ENCODE assay signal across 8 cellular contexts in the genomic region with DNA sequence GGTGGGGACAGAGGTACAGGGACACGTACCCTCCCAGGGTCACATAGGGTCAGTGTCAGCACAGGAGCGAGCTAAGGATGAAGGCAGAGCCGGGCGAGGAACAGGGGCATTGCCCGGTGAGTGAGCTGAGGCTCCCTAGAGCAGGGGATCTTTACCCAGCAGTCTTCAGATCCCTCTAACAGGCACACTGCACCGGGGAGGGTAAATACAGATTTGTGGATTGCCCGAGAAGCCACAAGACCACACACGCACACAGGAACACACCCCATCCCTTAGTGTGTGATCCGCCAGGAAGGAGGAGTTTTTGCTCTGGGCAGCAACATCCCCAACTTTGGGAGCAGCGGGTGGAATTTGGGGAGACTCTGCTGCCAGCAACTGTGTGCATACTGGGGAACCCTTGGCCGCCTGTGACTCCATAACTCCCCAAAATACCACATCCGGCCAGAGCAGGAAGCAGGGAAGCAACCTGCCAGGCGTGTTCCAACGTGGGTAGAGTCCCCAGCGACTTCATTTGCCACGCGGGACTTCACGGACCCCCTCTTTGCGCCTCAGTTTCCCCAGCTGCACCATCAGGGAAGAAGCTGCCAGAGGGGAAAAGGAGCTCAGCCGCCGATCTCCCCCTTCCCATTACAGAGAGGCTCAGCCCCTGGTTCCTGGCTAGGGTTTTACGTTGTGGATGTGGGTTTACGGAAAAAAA. TPM values are rescaled to one million over a fixed set of nuclear protein-coding genes. Genes with fewer than 3 reads are reported as not detected.
DNase-seq lines count a peak whose midpoint lies in the region; ATAC-seq, FAIRE-seq and TF ChIP-seq lines count a peak whose summit lies in the region.

No MANE protein-coding gene starts in this region.

- FAIRE-seq in frontal cortex (lab: Jason Lieb, UNC): no peak

- no peaks in the 10 kb centered on the region for H3K79me2 ChIP-seq in SU-DHL-6 (ENCODE audit: insufficient read depth, low read length)

- no peaks in the 10 kb centered on the region for H4K20me1 ChIP-seq in SU-DHL-6 (ENCODE audit: low read depth, low read length)

- H3K9me3 Mint-ChIP-seq in mesothelial cell of epicardium: no peaks in the 10 kb centered on the region

- H3F3A ChIP-seq in SU-DHL-6 (ENCODE audit: insufficient read depth): no peaks in the 10 kb centered on the region

- H3K36me3 ChIP-seq in BE2C (no peaks in the 10 kb centered on the region), HAP-1 (replicated peaks) (no peaks in the 10 kb centered on the region), SU-DHL-6 (ENCODE audit: low read length) (no peaks in the 10 kb centered on the region), colonic mucosa (no peaks in the 10 kb centered on the region), thoracic aorta (no peaks in the 10 kb centered on the region)

- H3K27ac ChIP-seq in SU-DHL-6 (ENCODE audit: low read depth, low read length) (no peak overlapping the region), colonic mucosa (peak overlapping the region; percentile 95), thoracic aorta (no peak overlapping the region)

- peak overlapping the region; percentile 70 for H3K4me3 Mint-ChIP-seq in mesothelial cell of epicardium

- H2AFZ ChIP-seq in SU-DHL-6 (ENCODE audit: low read depth, low read length, severe bottlenecking): peak overlapping the region; percentile 72

- peak overlapping the region; percentile 74 for H3K4me2 ChIP-seq in SU-DHL-6 (ENCODE audit: low read depth, low read length, poor library complexity, severe bottlenecking)

- intact Hi-C loops in colonic mucosa (cut with DNase I): no loop called here

- H3K36me3 Mint-ChIP-seq in mesothelial cell of epicardium: no peaks in the 10 kb centered on the region

- H3K9ac ChIP-seq in SU-DHL-6 (ENCODE audit: low read length) (peak overlapping the region; percentile 73), colonic mucosa (ENCODE audit: low read depth in 2 of 2, low read length in 2 of 2) (peak overlapping the region; percentile 74 to 76)

- H3K4me1 Mint-ChIP-seq in mesothelial cell of epicardium: peaks cover 27% of the 10 kb centered on the region

- H3K4me1 ChIP-seq in BE2C (peaks cover 9% of the 10 kb centered on the region), HAP-1 (peaks cover 19% of the 10 kb centered on the region), colonic mucosa (peaks cover 5% of the 10 kb centered on the region), thoracic aorta (ENCODE audit: control insufficient read depth in 1 of 2, low read depth in 2 of 2) (peaks cover 9 to 18% of the 10 kb centered on the region in 2 donors)

- DNase-seq in BE2C: peak; percentile 34
- no peak for DNase-seq in HAP-1 (ENCODE audit: low spot score in 2 of 2)
- no peak for DNase-seq in colonic mucosa
- no peak for DNase-seq in mesothelial cell of epicardium (ENCODE audit: low spot score in 2 of 2, unreplicated experiment in 2 of 2)
- no peak for DNase-seq in thoracic aorta (ENCODE audit: low spot score)
- no peak for DNase-seq in SW480 (ENCODE audit: low spot score)
- no peak for DNase-seq in frontal cortex (ENCODE audit: low spot score in 2 of 2)

- in situ Hi-C loops in HAP-1 (cut with MboI; ENCODE audit: low sequenced_read_pairs): no loop called here

- H3K9me3 ChIP-seq in BE2C: no peaks in the 10 kb centered on the region
- no peaks in the 10 kb centered on the region for H3K9me3 ChIP-seq in HAP-1
- H3K9me3 ChIP-seq in SU-DHL-6 (ENCODE audit: insufficient read depth, low read length): no peaks in the 10 kb centered on the region
- H3K9me3 ChIP-seq in colonic mucosa: no peaks in the 10 kb centered on the region
- no peaks in the 10 kb centered on the region for H3K9me3 ChIP-seq in thoracic aorta

- H3K27me3 Mint-ChIP-seq in mesothelial cell of epicardium (ENCODE audit: low read depth): peaks cover 43% of the 10 kb centered on the region

- no peaks in the 10 kb centered on the region for H3K9me2 ChIP-seq in SU-DHL-6 (replicated peaks; ENCODE audit: insufficient read depth, low read length)

- peak overlapping the region; percentile 97 for H3K27ac Mint-ChIP-seq in mesothelial cell of epicardium

- H3K27me3 ChIP-seq in BE2C (peaks cover 4% of the 10 kb centered on the region), HAP-1 (ENCODE audit: low read depth) (no peaks in the 10 kb centered on the region; the same call in 1 of the 2 replicates), SU-DHL-6 (ENCODE audit: low read length) (no peaks in the 10 kb centered on the region), colonic mucosa (no peaks in the 10 kb centered on the region), thoracic aorta (replicated peaks; ENCODE audit: insufficient read depth) (no peaks in the 10 kb centered on the region)

- H3K4me3 ChIP-seq in BE2C (ENCODE audit: low read depth, low read length): peak overlapping the region; percentile 76
- peak overlapping the region; percentile 53 for H3K4me3 ChIP-seq in HAP-1
- peak overlapping the region; percentile 62 for H3K4me3 ChIP-seq in SU-DHL-6 (ENCODE audit: insufficient read depth, low read length, poor library complexity, severe bottlenecking)
- H3K4me3 ChIP-seq in colonic mucosa: peak overlapping the region; percentile 54
- H3K4me3 ChIP-seq in thoracic aorta: peak overlapping the region; percentile 81

- no peak for ATAC-seq in thoracic aorta (ENCODE audit: insufficient number of reproducible peaks, low FRiP score, low read depth)

- no peak for TF ChIP-seq CTCF in BE2C (IDR thresholded peaks at IDR 0.05; ENCODE audit: low read depth, low read length)
- TF ChIP-seq CTCF in SU-DHL-6 (IDR thresholded peaks at IDR 0.05; ENCODE audit: insufficient read depth, low read length, poor library complexity, severe bottlenecking): no peak
- TF ChIP-seq CTCF in colonic mucosa (IDR thresholded peaks at IDR 0.05): no peak
- no peak for TF ChIP-seq CTCF in mesothelial cell of epicardium (IDR thresholded peaks at IDR 0.05; ENCODE audit: unreplicated experiment)
- TF ChIP-seq CTCF in thoracic aorta (IDR thresholded peaks at IDR 0.05): no peak

RNA-seq across cellular contexts. Expression of a gene that starts 5.9 kb away (rescaled TPM):
- 114 TPM for polyA plus RNA-seq in BE2C (2012; ENCODE audit: insufficient read depth, insufficient read length, low read depth)
- total RNA-seq in colonic mucosa (10 to 100 TPM; 42.8 to 52.4 TPM), mesothelial cell of epicardium (101 to 103 TPM (median 101 TPM) in 3 replicates), thoracic aorta (100 to 1,000 TPM in 1 of 2 donors, 10 to 100 TPM in 1; 46.7 to 154 TPM), frontal cortex (5.3 TPM)

RNA-seq across cellular contexts. Expression of a gene that starts 27.3 kb away (rescaled TPM):
- 1,091 TPM for polyA plus RNA-seq in BE2C (2012; ENCODE audit: insufficient read depth, insufficient read length, low read depth)
- total RNA-seq in colonic mucosa: 100 to 1,000 TPM; 407 to 409 TPM
- 411 to 417 TPM (median 413 TPM) in 3 replicates for total RNA-seq in mesothelial cell of epicardium
- total RNA-seq in thoracic aorta: 100 to 1,000 TPM; 346 to 448 TPM
- total RNA-seq in frontal cortex: 97.4 TPM

RNA-seq across cellular contexts. Expression of a gene that starts 57.6 kb away (rescaled TPM):
- polyA plus RNA-seq in BE2C (2012; ENCODE audit: insufficient read depth, insufficient read length, low read depth): 5.9 TPM
- total RNA-seq in colonic mucosa (1 to 10 TPM; 2.9 to 3.8 TPM), mesothelial cell of epicardium (4.3 to 7.6 TPM (median 6.9 TPM) in 3 replicates), thoracic aorta (1 to 10 TPM; 5.3 to 7.8 TPM), frontal cortex (0.82 TPM)

RNA-seq across cellular contexts. Expression of a gene that starts 59.2 kb away (rescaled TPM):
- 180 TPM for polyA plus RNA-seq in BE2C (2012; ENCODE audit: insufficient read depth, insufficient read length, low read depth)
- total RNA-seq in colonic mucosa (100 to 1,000 TPM; 197 to 215 TPM), mesothelial cell of epicardium (35.9 to 40.0 TPM (median 36.3 TPM) in 3 replicates), thoracic aorta (100 to 1,000 TPM in 1 of 2 donors, 10 to 100 TPM in 1; 68.3 to 143 TPM), frontal cortex (48.1 TPM)
